15 cellular contexts compared by ENCODE assay signal in genomic region chr12:132550014-132550802, GRCh38.
DNase-seq lines count a peak whose midpoint lies in the region; ATAC-seq and TF ChIP-seq lines count a peak whose summit lies in the region.
"Had no signal": no experiment of that assay in that cellular context is flagged by ENCODE, and none has a peak within 500 bp of the region (broad histone marks: within the 10 kb centered on the region; RNA-seq: fewer than 3 reads in every experiment).

No MANE protein-coding gene starts in this region.

- H3K9me3 Mint-ChIP-seq in Calu3 (ENCODE audit: low read depth, unreplicated experiment) = no peaks in the 10 kb centered on the region
- no peaks in the 10 kb centered on the region for H3K9me3 Mint-ChIP-seq in stimulated activated memory B cell treated with anti-CD40 and anti-IgM and Interleukin-4, amounts not matched to agents 10 μg/mL and 1 μg/mL and 100 μg/mL, for 72 hours
- H3K9me3 Mint-ChIP-seq: natural killer cell had no signal

- no peak for TF ChIP-seq CTCF in foreskin fibroblast (IDR thresholded peaks at IDR 0.05; ENCODE audit: low read depth, low read length)
- TF ChIP-seq CTCF in Calu3 (IDR thresholded peaks at IDR 0.05; ENCODE audit: unreplicated experiment) = no peak

- peaks cover 6% of the 10 kb centered on the region for H3K27me3 Mint-ChIP-seq in Calu3 (ENCODE audit: unreplicated experiment)
- H3K27me3 Mint-ChIP-seq in stimulated activated memory B cell treated with anti-CD40 and anti-IgM and Interleukin-4, amounts not matched to agents 10 μg/mL and 1 μg/mL and 100 μg/mL, for 72 hours = no peaks in the 10 kb centered on the region

- WGBS in HUES64 = 38% methylated on average over 43 of the region's 43 CpGs
- WGBS in mesodermal cell (ENCODE audit: insufficient coverage in 2 of 2), 2 experiments = 30 to 37% methylated on average over 35 to 42 of the region's 43 CpGs

- H3K4me1 ChIP-seq in BLaER1 = peaks cover 97% of the 10 kb centered on the region
- no peaks in the 10 kb centered on the region for H3K4me1 ChIP-seq in HUES64 (ENCODE audit: insufficient read depth, low read length)
- peaks cover 9% of the 10 kb centered on the region for H3K4me1 ChIP-seq in mesodermal cell (ENCODE audit: control insufficient read depth, insufficient read depth, low read length, poor library complexity, severe bottlenecking)

- H3K27ac ChIP-seq in BLaER1 (peak overlapping the region; percentile 53; the same call in 1 of the 2 replicates), HUES64 (ENCODE audit: low read depth, low read length) (no peak overlapping the region), mesodermal cell (ENCODE audit: low read depth, low read length, severe bottlenecking) (no peak overlapping the region)

- H3K36me3 ChIP-seq in BLaER1 (peaks cover 48% of the 10 kb centered on the region), HUES64 (ENCODE audit: insufficient read depth, low read length) (no peaks in the 10 kb centered on the region), mesodermal cell (ENCODE audit: control insufficient read depth, insufficient read depth, low read length) (no peaks in the 10 kb centered on the region)

- peaks cover 17% of the 10 kb centered on the region for H3K36me3 Mint-ChIP-seq in Calu3 (ENCODE audit: insufficient read depth, unreplicated experiment)
- peaks cover 39% of the 10 kb centered on the region for H3K36me3 Mint-ChIP-seq in stimulated activated memory B cell treated with anti-CD40 and anti-IgM and Interleukin-4, amounts not matched to agents 10 μg/mL and 1 μg/mL and 100 μg/mL, for 72 hours
- H3K36me3 Mint-ChIP-seq: natural killer cell had no signal

- H3K27me3 ChIP-seq in BLaER1 (no peaks in the 10 kb centered on the region), HUES64 (ENCODE audit: insufficient read depth, low read length) (peaks cover 88% of the 10 kb centered on the region)

- H3K9ac ChIP-seq in BLaER1 (no peak overlapping the region), HUES64 (ENCODE audit: low read depth, low read length) (no peak overlapping the region; the same call in 1 of the 2 replicates)

- DNase-seq in foreskin fibroblast = peak; percentile 19 to 72
- DNase-seq in NCI-H510A treated with DMSO at 0.1 percent for 48 hours (lab: John Stamatoyannopoulos, UW) = no peak
- no peak for DNase-seq in Calu3
- DNase-seq: activated T-cell treated with anti-CD3 and anti-CD28 coated beads for 4 hours, DMS53, foreskin melanocyte, natural killer cell, NCI-H187, NCI-H345 had no signal

- no peak overlapping the region for H3K27ac Mint-ChIP-seq in Calu3 (ENCODE audit: unreplicated experiment)
- no peak overlapping the region for H3K27ac Mint-ChIP-seq in stimulated activated memory B cell treated with anti-CD40 and anti-IgM and Interleukin-4, amounts not matched to agents 10 μg/mL and 1 μg/mL and 100 μg/mL, for 72 hours
- H3K27ac Mint-ChIP-seq: natural killer cell, progenitor cell of endocrine pancreas had no signal

- H3K4me2 ChIP-seq in BLaER1 = peak overlapping the region; percentile 93; the same call in 1 of the 2 replicates

- no TSS peak for BruUV-seq in Calu3 (replicated peaks; lab: Mats Ljungman, UMichigan)

- CTCF ChIA-PET in Calu3 (lab: Charles Lee) = no interaction called here

- H4K20me1 ChIP-seq in BLaER1 = peaks cover 49% of the 10 kb centered on the region

- intact Hi-C loops in Calu3 (cut with micrococcal nuclease; ENCODE audit: unreplicated experiment) = no loop called here

- peaks cover 4% of the 10 kb centered on the region for H3K4me1 Mint-ChIP-seq in Calu3 (ENCODE audit: low read depth, unreplicated experiment)
- no peaks in the 10 kb centered on the region for H3K4me1 Mint-ChIP-seq in stimulated activated memory B cell treated with anti-CD40 and anti-IgM and Interleukin-4, amounts not matched to agents 10 μg/mL and 1 μg/mL and 100 μg/mL, for 72 hours

- ATAC-seq in GM19324 (IDR thresholded peaks at IDR 0.05; ENCODE audit: low FRiP score, unreplicated experiment) = no peak
- ATAC-seq in stimulated activated memory B cell treated with anti-CD40 and anti-IgM and Interleukin-4, amounts not matched to agents 10 μg/mL and 1 μg/mL and 100 μg/mL, for 72 hours = no peak
- ATAC-seq: natural killer cell had no signal

- no peak overlapping the region for H3K4me3 ChIP-seq in BLaER1
- H3K4me3 ChIP-seq in HUES64 (ENCODE audit: low read length) = peak overlapping the region; percentile 42
- no peak overlapping the region for H3K4me3 ChIP-seq in foreskin fibroblast (ENCODE audit: low read depth in 1 of 2, low read length in 2 of 2)
- peak overlapping the region; percentile 16 for H3K4me3 ChIP-seq in mesodermal cell (ENCODE audit: extremely low read depth, insufficient read depth, low read length, poor library complexity, severe bottlenecking)

- H3K9me3 ChIP-seq in BLaER1 (no peaks in the 10 kb centered on the region), HUES64 (ENCODE audit: insufficient read depth, low read depth, low read length) (no peaks in the 10 kb centered on the region), mesodermal cell (ENCODE audit: control insufficient read depth, low read length) (no peaks in the 10 kb centered on the region)

- H3K4me3 Mint-ChIP-seq in Calu3 (ENCODE audit: low read depth, unreplicated experiment) = no peak overlapping the region
- H3K4me3 Mint-ChIP-seq in stimulated activated memory B cell treated with anti-CD40 and anti-IgM and Interleukin-4, amounts not matched to agents 10 μg/mL and 1 μg/mL and 100 μg/mL, for 72 hours = no peak overlapping the region
- H3K4me3 Mint-ChIP-seq: natural killer cell had no signal

Comparison
In these comparisons a context has a peak if more than half of its experiments do, and no peak if none do; other contexts are left out.
1. H3K4me3 ChIP-seq: peak in HUES64 (single experiment) and mesodermal cell (single experiment); none in BLaER1 (single experiment) and foreskin fibroblast (0 of 2).
2. DNase-seq: peak in foreskin fibroblast (2 of 2); none in NCI-H510A treated with DMSO at 0.1 percent for 48 hours (single experiment) and Calu3 (single experiment).